Comparison of ENCODE assay signal across 1 cellular context in genomic region chr14:93079865-93080403, GRCh38.
A peak's percentile ranks its signal among the peaks of the same experiment; 100 is the strongest.
TF ChIP-seq lines count a peak whose summit lies in the region.

No MANE protein-coding gene starts in this region.

TF ChIP-seq in HepG2, 621 proteins besides CTCF, POLR2A, EP300 and RAD21 (continued from another document and continues in another):
- TF ChIP-seq, protein P1, sequence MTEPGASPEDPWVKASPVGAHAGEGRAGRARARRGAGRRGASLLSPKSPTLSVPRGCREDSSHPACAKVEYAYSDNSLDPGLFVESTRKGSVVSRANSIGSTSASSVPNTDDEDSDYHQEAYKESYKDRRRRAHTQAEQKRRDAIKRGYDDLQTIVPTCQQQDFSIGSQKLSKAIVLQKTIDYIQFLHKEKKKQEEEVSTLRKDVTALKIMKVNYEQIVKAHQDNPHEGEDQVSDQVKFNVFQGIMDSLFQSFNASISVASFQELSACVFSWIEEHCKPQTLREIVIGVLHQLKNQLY (CRISPR knock-in tag; IDR thresholded peaks at IDR 0.05) = 0 out of 2 replicates have a peak, but pooled peaks have one; percentile 57
- TF ChIP-seq TEAD2 (CRISPR knock-in tag; IDR thresholded peaks at IDR 0.05) (no peak), ZNF672 (CRISPR knock-in tag; IDR thresholded peaks at IDR 0.05) (no peak), HOXD1 (CRISPR knock-in tag; IDR thresholded peaks at IDR 0.05) (no peak), ZNF670 (CRISPR knock-in tag; IDR thresholded peaks at IDR 0.05; ENCODE audit: borderline replicate concordance) (no peak), FOXP1 (IDR thresholded peaks at IDR 0.05) (no peak), FOXP1 (CRISPR knock-in tag; IDR thresholded peaks at IDR 0.05) (peak; percentile 86), ATAD3A (CRISPR knock-in tag; IDR thresholded peaks at IDR 0.05) (no peak), RXRB (CRISPR knock-in tag; IDR thresholded peaks at IDR 0.05; ENCODE audit: borderline replicate concordance) (peak; percentile 86), PAXIP1 (CRISPR knock-in tag; conservative IDR thresholded peaks at IDR 0.05) (peak; percentile 65), SYNCRIP (IDR thresholded peaks at IDR 0.05; ENCODE audit: insufficient read depth, low read depth, low read length) (no peak), EHMT2 (IDR thresholded peaks at IDR 0.05; ENCODE audit: borderline replicate concordance, low read depth, low read length) (no peak), ZNF761 (CRISPR knock-in tag; conservative IDR thresholded peaks at IDR 0.05) (no peak), NPAS2 (CRISPR knock-in tag; IDR thresholded peaks at IDR 0.05; ENCODE audit: borderline replicate concordance) (no peak), FOXJ3 (CRISPR knock-in tag; IDR thresholded peaks at IDR 0.05; ENCODE audit: borderline replicate concordance) (no peak), SKI (IDR thresholded peaks at IDR 0.05; ENCODE audit: partially characterized antibody) (peak; percentile 75), ZNF280D (CRISPR knock-in tag; IDR thresholded peaks at IDR 0.05) (no peak), ZNF609 (CRISPR knock-in tag; IDR thresholded peaks at IDR 0.05; ENCODE audit: borderline replicate concordance) (peak; percentile 40; the same call in 1 of the 2 replicates), TRIM24 (CRISPR knock-in tag; IDR thresholded peaks at IDR 0.05) (no peak), ZKSCAN8 (CRISPR knock-in tag; IDR thresholded peaks at IDR 0.05; ENCODE audit: borderline replicate concordance) (no peak), MED1 (CRISPR knock-in tag; IDR thresholded peaks at IDR 0.05) (peak; percentile 22; the same call in 1 of the 2 replicates), GATAD2A (CRISPR knock-in tag; IDR thresholded peaks at IDR 0.05) (peak; percentile 73), ZNF567 (CRISPR knock-in tag; IDR thresholded peaks at IDR 0.05; ENCODE audit: borderline replicate concordance) (no peak), ZFYVE20 (CRISPR knock-in tag; IDR thresholded peaks at IDR 0.05; ENCODE audit: borderline replicate concordance, low read depth) (no peak), BCL6 (CRISPR knock-in tag; IDR thresholded peaks at IDR 0.05) (peak; percentile 66), ETV5 (CRISPR knock-in tag; IDR thresholded peaks at IDR 0.05; ENCODE audit: borderline replicate concordance) (peak; percentile 53; the same call in 1 of the 2 replicates), SOX5 (CRISPR knock-in tag; IDR thresholded peaks at IDR 0.05; ENCODE audit: borderline replicate concordance) (peak; percentile 50; the same call in 1 of the 2 replicates), SOX6 (IDR thresholded peaks at IDR 0.05) (no peak), SOX6 (CRISPR knock-in tag; IDR thresholded peaks at IDR 0.05) (peak; percentile 33; the same call in 1 of the 2 replicates), RFXANK (CRISPR knock-in tag; IDR thresholded peaks at IDR 0.05) (no peak)
- TF ChIP-seq, protein P2, sequence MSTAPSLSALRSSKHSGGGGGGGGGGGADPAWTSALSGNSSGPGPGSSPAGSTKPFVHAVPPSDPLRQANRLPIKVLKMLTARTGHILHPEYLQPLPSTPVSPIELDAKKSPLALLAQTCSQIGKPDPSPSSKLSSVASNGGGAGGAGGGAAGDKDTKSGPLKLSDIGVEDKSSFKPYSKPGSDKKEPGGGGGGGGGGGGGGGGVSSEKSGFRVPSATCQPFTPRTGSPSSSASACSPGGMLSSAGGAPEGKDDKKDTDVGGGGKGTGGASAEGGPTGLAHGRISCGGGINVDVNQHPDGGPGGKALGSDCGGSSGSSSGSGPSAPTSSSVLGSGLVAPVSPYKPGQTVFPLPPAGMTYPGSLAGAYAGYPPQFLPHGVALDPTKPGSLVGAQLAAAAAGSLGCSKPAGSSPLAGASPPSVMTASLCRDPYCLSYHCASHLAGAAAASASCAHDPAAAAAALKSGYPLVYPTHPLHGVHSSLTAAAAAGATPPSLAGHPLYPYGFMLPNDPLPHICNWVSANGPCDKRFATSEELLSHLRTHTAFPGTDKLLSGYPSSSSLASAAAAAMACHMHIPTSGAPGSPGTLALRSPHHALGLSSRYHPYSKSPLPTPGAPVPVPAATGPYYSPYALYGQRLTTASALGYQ (CRISPR knock-in tag; IDR thresholded peaks at IDR 0.05) = no peak
- TF ChIP-seq, protein P3, sequence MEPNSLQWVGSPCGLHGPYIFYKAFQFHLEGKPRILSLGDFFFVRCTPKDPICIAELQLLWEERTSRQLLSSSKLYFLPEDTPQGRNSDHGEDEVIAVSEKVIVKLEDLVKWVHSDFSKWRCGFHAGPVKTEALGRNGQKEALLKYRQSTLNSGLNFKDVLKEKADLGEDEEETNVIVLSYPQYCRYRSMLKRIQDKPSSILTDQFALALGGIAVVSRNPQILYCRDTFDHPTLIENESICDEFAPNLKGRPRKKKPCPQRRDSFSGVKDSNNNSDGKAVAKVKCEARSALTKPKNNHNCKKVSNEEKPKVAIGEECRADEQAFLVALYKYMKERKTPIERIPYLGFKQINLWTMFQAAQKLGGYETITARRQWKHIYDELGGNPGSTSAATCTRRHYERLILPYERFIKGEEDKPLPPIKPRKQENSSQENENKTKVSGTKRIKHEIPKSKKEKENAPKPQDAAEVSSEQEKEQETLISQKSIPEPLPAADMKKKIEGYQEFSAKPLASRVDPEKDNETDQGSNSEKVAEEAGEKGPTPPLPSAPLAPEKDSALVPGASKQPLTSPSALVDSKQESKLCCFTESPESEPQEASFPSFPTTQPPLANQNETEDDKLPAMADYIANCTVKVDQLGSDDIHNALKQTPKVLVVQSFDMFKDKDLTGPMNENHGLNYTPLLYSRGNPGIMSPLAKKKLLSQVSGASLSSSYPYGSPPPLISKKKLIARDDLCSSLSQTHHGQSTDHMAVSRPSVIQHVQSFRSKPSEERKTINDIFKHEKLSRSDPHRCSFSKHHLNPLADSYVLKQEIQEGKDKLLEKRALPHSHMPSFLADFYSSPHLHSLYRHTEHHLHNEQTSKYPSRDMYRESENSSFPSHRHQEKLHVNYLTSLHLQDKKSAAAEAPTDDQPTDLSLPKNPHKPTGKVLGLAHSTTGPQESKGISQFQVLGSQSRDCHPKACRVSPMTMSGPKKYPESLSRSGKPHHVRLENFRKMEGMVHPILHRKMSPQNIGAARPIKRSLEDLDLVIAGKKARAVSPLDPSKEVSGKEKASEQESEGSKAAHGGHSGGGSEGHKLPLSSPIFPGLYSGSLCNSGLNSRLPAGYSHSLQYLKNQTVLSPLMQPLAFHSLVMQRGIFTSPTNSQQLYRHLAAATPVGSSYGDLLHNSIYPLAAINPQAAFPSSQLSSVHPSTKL (CRISPR knock-in tag; IDR thresholded peaks at IDR 0.05) = peak; percentile 62
- TF ChIP-seq, protein P4, sequence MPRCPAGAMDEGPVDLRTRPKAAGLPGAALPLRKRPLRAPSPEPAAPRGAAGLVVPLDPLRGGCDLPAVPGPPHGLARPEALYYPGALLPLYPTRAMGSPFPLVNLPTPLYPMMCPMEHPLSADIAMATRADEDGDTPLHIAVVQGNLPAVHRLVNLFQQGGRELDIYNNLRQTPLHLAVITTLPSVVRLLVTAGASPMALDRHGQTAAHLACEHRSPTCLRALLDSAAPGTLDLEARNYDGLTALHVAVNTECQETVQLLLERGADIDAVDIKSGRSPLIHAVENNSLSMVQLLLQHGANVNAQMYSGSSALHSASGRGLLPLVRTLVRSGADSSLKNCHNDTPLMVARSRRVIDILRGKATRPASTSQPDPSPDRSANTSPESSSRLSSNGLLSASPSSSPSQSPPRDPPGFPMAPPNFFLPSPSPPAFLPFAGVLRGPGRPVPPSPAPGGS (CRISPR knock-in tag; IDR thresholded peaks at IDR 0.05) = no peak
- TF ChIP-seq, protein P5, sequence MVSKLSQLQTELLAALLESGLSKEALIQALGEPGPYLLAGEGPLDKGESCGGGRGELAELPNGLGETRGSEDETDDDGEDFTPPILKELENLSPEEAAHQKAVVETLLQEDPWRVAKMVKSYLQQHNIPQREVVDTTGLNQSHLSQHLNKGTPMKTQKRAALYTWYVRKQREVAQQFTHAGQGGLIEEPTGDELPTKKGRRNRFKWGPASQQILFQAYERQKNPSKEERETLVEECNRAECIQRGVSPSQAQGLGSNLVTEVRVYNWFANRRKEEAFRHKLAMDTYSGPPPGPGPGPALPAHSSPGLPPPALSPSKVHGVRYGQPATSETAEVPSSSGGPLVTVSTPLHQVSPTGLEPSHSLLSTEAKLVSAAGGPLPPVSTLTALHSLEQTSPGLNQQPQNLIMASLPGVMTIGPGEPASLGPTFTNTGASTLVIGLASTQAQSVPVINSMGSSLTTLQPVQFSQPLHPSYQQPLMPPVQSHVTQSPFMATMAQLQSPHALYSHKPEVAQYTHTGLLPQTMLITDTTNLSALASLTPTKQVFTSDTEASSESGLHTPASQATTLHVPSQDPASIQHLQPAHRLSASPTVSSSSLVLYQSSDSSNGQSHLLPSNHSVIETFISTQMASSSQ (IDR thresholded peaks at IDR 0.05; ENCODE audit: low read depth) = no peak
- TF ChIP-seq, protein P5 (CRISPR knock-in tag; IDR thresholded peaks at IDR 0.05; ENCODE audit: borderline replicate concordance) = no peak
